8 cellular contexts compared by ENCODE assay signal in genomic region chr16:87661561-87661960, GRCh38.
A peak's percentile ranks its signal among the peaks of the same experiment; 100 is the strongest.
DNase-seq lines count a peak whose midpoint lies in the region; ATAC-seq and TF ChIP-seq lines count a peak whose summit lies in the region.

No MANE protein-coding gene starts in this region.

- DNase-seq in activated T-cell treated with anti-CD3 and anti-CD28 coated beads for 1 hour (ENCODE audit: low read depth) (peak; percentile 2), activated T-cell treated with anti-CD3 and anti-CD28 coated beads for 4 hours (no peak), T1000 (lab: John Stamatoyannopoulos, UW) (peak; percentile 13), fibroblast of pulmonary artery (ENCODE audit: low read depth) (peak; percentile 60)
- DNase-seq in stimulated activated CD4-positive, alpha-beta T cell treated with anti-CD3 and anti-CD28 coated beads, Interleukin-15, amount 100 ng/mL, for 24 hours: peak; percentile 46

- no peak for TF ChIP-seq CTCF in fibroblast of pulmonary artery (IDR thresholded peaks at IDR 0.05; ENCODE audit: low read length, missing control alignments)

- no peak overlapping the region for H3K4me3 ChIP-seq in fibroblast of pulmonary artery (replicated peaks; ENCODE audit: low read depth, low read length)

- ATAC-seq in GM21576 (IDR thresholded peaks at IDR 0.05; ENCODE audit: unreplicated experiment) (no peak), HG02884 (IDR thresholded peaks at IDR 0.05; ENCODE audit: unreplicated experiment) (no peak), HG02678 (IDR thresholded peaks at IDR 0.05; ENCODE audit: unreplicated experiment) (no peak)
